ENCODE assay signal across 13 cellular contexts in the genomic region with DNA sequence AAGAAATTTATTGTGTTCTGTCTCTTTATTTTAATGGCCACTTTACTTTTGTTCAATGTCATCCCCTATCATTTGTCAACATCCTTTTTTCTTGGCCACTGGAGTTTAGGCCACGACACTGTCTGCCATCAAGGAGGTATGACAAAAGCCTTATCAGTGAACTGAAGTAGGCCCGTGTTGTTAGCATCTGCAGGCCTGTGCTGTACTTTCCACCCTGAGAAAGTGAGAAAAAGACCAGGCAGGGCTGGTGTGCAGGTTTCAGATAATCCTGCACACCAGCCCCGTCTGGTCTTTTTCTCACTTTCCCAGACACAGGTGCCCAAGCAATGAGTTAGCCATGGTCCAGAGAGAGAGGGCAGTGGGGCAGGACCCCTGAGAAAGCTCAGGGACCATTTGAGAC.
"Had no signal": no experiment of that assay in that cellular context is flagged by ENCODE, and none has a peak within 500 bp of the region (broad histone marks: within the 10 kb centered on the region; RNA-seq: fewer than 3 reads in every experiment).

No MANE protein-coding gene starts in this region.

- H3K4me3 ChIP-seq: dorsolateral prefrontal cortex, esophagus muscularis mucosa, ovary, skin epidermis, stomach, uterus had no signal

- H3K27ac ChIP-seq: dorsolateral prefrontal cortex, esophagus muscularis mucosa, ovary, skin epidermis, stomach, uterus had no signal

- H3K9me3 ChIP-seq: esophagus muscularis mucosa, ovary, stomach, uterus had no signal

- H3K9me3 Mint-ChIP-seq: activated CD4-positive, alpha-beta memory T cell treated with anti-CD3 and anti-CD28 coated beads, Interleukin-2, amount 10 ng/mL, durations not matched to agents 7 days and 5 days; activated naive CD8-positive, alpha-beta T cell treated with anti-CD3 and anti-CD28 coated beads for 36 hours; activated T-cell treated with anti-CD3 and anti-CD28 coated beads, Interleukin-2, amount 50 U/mL, for 72 hours; nephron had no signal

- H3K27me3 Mint-ChIP-seq: activated CD4-positive, alpha-beta memory T cell treated with anti-CD3 and anti-CD28 coated beads, Interleukin-2, amount 10 ng/mL, durations not matched to agents 7 days and 5 days had no signal

- DNase-seq: activated CD4-positive, alpha-beta memory T cell treated with anti-CD3 and anti-CD28 coated beads, Interleukin-2, amount 10 ng/mL, durations not matched to agents 7 days and 5 days; activated gamma-delta T cell treated with Interleukin-2 at 50 U/mL for 16 hours; activated naive CD8-positive, alpha-beta T cell treated with anti-CD3 and anti-CD28 coated beads for 36 hours; activated T-cell treated with anti-CD3 and anti-CD28 coated beads, Interleukin-2, amount 50 U/mL, for 72 hours; dorsolateral prefrontal cortex; head of caudate nucleus; ovary; stomach; T1000; uterus had no signal

- H3K36me3 ChIP-seq: ovary, uterus had no signal

- ATAC-seq: activated T-cell treated with anti-CD3 and anti-CD28 coated beads, Interleukin-2, amount 50 U/mL, for 72 hours had no signal

- H3K27ac Mint-ChIP-seq: activated CD4-positive, alpha-beta memory T cell treated with anti-CD3 and anti-CD28 coated beads, Interleukin-2, amount 10 ng/mL, durations not matched to agents 7 days and 5 days; activated naive CD8-positive, alpha-beta T cell treated with anti-CD3 and anti-CD28 coated beads for 36 hours; activated T-cell treated with anti-CD3 and anti-CD28 coated beads, Interleukin-2, amount 50 U/mL, for 72 hours; nephron had no signal

- H3K4me3 Mint-ChIP-seq: activated CD4-positive, alpha-beta memory T cell treated with anti-CD3 and anti-CD28 coated beads, Interleukin-2, amount 10 ng/mL, durations not matched to agents 7 days and 5 days; activated naive CD8-positive, alpha-beta T cell treated with anti-CD3 and anti-CD28 coated beads for 36 hours; activated T-cell treated with anti-CD3 and anti-CD28 coated beads, Interleukin-2, amount 50 U/mL, for 72 hours; nephron had no signal

- H3K4me1 ChIP-seq: uterus had no signal

- H3K27me3 ChIP-seq: dorsolateral prefrontal cortex, esophagus muscularis mucosa, ovary, stomach, uterus had no signal
